Comparison of ENCODE assay signal across 27 cellular contexts in the genomic region with DNA sequence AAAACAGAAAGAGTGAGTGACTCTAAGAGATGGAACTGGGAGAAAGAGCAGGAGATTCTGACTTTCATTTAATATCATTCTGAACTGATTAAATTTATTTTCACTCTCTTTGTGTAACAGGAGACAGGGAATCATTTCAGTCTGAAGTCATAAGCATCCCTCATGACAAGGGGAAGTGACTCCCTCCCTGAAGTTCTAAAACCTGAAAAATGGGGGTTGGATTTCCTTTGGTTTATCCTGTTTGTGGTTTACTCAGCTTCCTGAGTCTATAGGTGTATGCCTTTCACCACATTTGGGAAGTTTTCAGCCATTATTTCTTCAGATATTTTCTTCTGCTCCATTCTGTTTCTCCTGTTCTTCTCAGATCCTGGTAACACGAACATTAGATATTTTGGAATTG. TPM values are rescaled to one million over a fixed set of nuclear protein-coding genes. Genes with fewer than 3 reads are reported as not detected.
DNase-seq lines count a peak whose midpoint lies in the region; ATAC-seq and TF ChIP-seq lines count a peak whose summit lies in the region.
"Had no signal": no experiment of that assay in that cellular context is flagged by ENCODE, and none has a peak within 500 bp of the region (broad histone marks: within the 10 kb centered on the region; RNA-seq: fewer than 3 reads in every experiment).

No MANE protein-coding gene starts in this region.

- DNase-seq in GM23248: no peak
- DNase-seq in RWPE2 (ENCODE audit: low spot score): no peak
- no peak for DNase-seq in naive thymus-derived CD4-positive, alpha-beta T cell
- no peak for DNase-seq in NCI-H1092 treated with DMSO at 0.1 percent for 48 hours (lab: John Stamatoyannopoulos, UW)
- DNase-seq in stimulated activated CD4-positive, alpha-beta T cell treated with anti-CD3 and anti-CD28 coated beads, Interleukin-15, amount 100 ng/mL, for 24 hours: no peak
- DNase-seq: activated CD4-positive, alpha-beta T cell treated with anti-CD3 and anti-CD28 coated beads for 36 hours; activated CD8-positive, alpha-beta T cell treated with anti-CD3 and anti-CD28 coated beads for 36 hours; amygdala; brain microvascular endothelial cell; C1 segment of cervical spinal cord; COR-L47; hypothalamus; Karpas-422; NCI-H1436; NCI-H226; NCI-H526 treated with DMSO at 0.1 percent for 48 hours; NK-92 treated with Interleukin-12 subunit alpha and Interleukin-12 subunit beta, amount 100 ng/mL, for 24 hours; right cardiac atrium; Right ventricle myocardium superior; stimulated activated CD4-positive, alpha-beta T cell treated with anti-CD3 and anti-CD28 coated beads, Interleukin-1b, Interleukin-23, amount 100 ng/mL, for 48 hours; stimulated activated naive CD8-positive, alpha-beta T cell treated with anti-CD3 and anti-CD28 coated beads, Interleukin-15, Interleukin-2, amounts not matched to agents 100 U/mL and 50 U/mL, for 24 hours; uterus had no signal

- H3K27me3 ChIP-seq in BLaER1 (no peaks in the 10 kb centered on the region), GM23248 (replicated peaks; ENCODE audit: insufficient read depth) (no peaks in the 10 kb centered on the region), RWPE2 (ENCODE audit: insufficient read depth, poor library complexity, severe bottlenecking) (no peaks in the 10 kb centered on the region)
- no peaks in the 10 kb centered on the region for H3K27me3 ChIP-seq in naive thymus-derived CD4-positive, alpha-beta T cell (ENCODE audit: control insufficient read depth in 2 of 2, insufficient read depth in 2 of 2, low read length in 2 of 2)
- H3K27me3 ChIP-seq: brain microvascular endothelial cell, uterus had no signal

- CTCF ChIA-PET in naive thymus-derived CD4-positive, alpha-beta T cell (lab: Charles Lee): no interaction called here

- peaks cover 0 to 11% (median 0%) of the 10 kb centered on the region in 11 donors for H3K9me3 Mint-ChIP-seq in naive thymus-derived CD4-positive, alpha-beta T cell
- H3K9me3 Mint-ChIP-seq: activated CD8-positive, alpha-beta T cell treated with anti-CD3 and anti-CD28 coated beads for 36 hours had no signal

- H3K27ac Mint-ChIP-seq in naive thymus-derived CD4-positive, alpha-beta T cell: peak overlapping the region in 5 of 9 donors; percentile 13 to 89 (median 41)
- H3K27ac Mint-ChIP-seq: activated CD4-positive, alpha-beta T cell treated with anti-CD3 and anti-CD28 coated beads for 36 hours; activated CD8-positive, alpha-beta T cell treated with anti-CD3 and anti-CD28 coated beads for 36 hours; T-helper 2 cell treated with Interferon-gamma antibody and Interleukin-4, amounts not matched to agents 5 μg/mL and 100 μg/mL, for 36 hours had no signal

- intact Hi-C loops in naive thymus-derived CD4-positive, alpha-beta T cell (cut with micrococcal nuclease): no loop called here

- H3K4me3 Mint-ChIP-seq in naive thymus-derived CD4-positive, alpha-beta T cell: no peak overlapping the region
- H3K4me3 Mint-ChIP-seq: activated CD4-positive, alpha-beta T cell treated with anti-CD3 and anti-CD28 coated beads for 36 hours; activated CD8-positive, alpha-beta T cell treated with anti-CD3 and anti-CD28 coated beads for 36 hours; activated naive CD4-positive, alpha-beta T cell treated with anti-CD3 and anti-CD28 coated beads, Interleukin-2, amount 10 ng/mL, durations not matched to agents 7 days and 5 days; T-helper 2 cell treated with Interferon-gamma antibody and Interleukin-4, amounts not matched to agents 5 μg/mL and 100 μg/mL, for 36 hours had no signal

- no peaks in the 10 kb centered on the region for H3K9me2 ChIP-seq in GM23248 (ENCODE audit: insufficient read depth)

- H3K36me3 Mint-ChIP-seq in naive thymus-derived CD4-positive, alpha-beta T cell: peaks cover 0 to 16% (median 0%) of the 10 kb centered on the region in 5 donors

- peaks cover 70% of the 10 kb centered on the region for H3K4me1 ChIP-seq in BLaER1
- peaks cover 26% of the 10 kb centered on the region for H3K4me1 ChIP-seq in GM23248 (ENCODE audit: insufficient read depth)
- peaks cover 21% of the 10 kb centered on the region for H3K4me1 ChIP-seq in RWPE2 (ENCODE audit: insufficient read depth, poor library complexity, severe bottlenecking)
- peaks cover 14 to 18% of the 10 kb centered on the region in 2 donors for H3K4me1 ChIP-seq in naive thymus-derived CD4-positive, alpha-beta T cell (ENCODE audit: control insufficient read depth in 2 of 2, insufficient read depth in 2 of 2, low read length in 2 of 2)

- H3K4me2 ChIP-seq in BLaER1: peak overlapping the region; percentile 88
- H3K4me2 ChIP-seq in GM23248 (ENCODE audit: unreplicated experiment): no peak overlapping the region
- H3K4me2 ChIP-seq: smooth muscle cell had no signal

- H4K20me1 ChIP-seq in BLaER1 (peaks cover 11% of the 10 kb centered on the region), GM23248 (ENCODE audit: insufficient read depth) (no peaks in the 10 kb centered on the region)

- in situ Hi-C loops in GM23248 (cut with MboI): no loop called here

- peak overlapping the region; percentile 18; the same call in 1 of the 2 replicates for H2AFZ ChIP-seq in GM23248

- peaks cover 21% of the 10 kb centered on the region for H3K79me2 ChIP-seq in GM23248 (ENCODE audit: insufficient read depth)

- H3K36me3 ChIP-seq in BLaER1 (no peaks in the 10 kb centered on the region), GM23248 (ENCODE audit: low read depth) (no peaks in the 10 kb centered on the region), RWPE2 (ENCODE audit: low read depth) (peaks cover 3% of the 10 kb centered on the region; the same call in 1 of the 2 replicates)
- H3K36me3 ChIP-seq in naive thymus-derived CD4-positive, alpha-beta T cell (ENCODE audit: control insufficient read depth in 2 of 3, insufficient read depth in 3 of 3, low read length in 3 of 3): no peaks in the 10 kb centered on the region
- H3K36me3 ChIP-seq: brain microvascular endothelial cell, uterus had no signal

- peaks cover 24% of the 10 kb centered on the region for H3F3A ChIP-seq in GM23248 (ENCODE audit: insufficient read depth)

- WGBS in GM23248 (ENCODE audit: low coverage in 1 of 2, low lambda C conversion rate in 2 of 2, missing lambda C conversion rate in 2 of 2), 2 experiments: 86 to 100% methylated on average over 1 of the region's 1 CpG

- H3K27ac ChIP-seq in BLaER1 (peak overlapping the region; percentile 98), GM23248 (no peak overlapping the region), RWPE2 (ENCODE audit: poor library complexity, severe bottlenecking) (peak overlapping the region; percentile 3)
- H3K27ac ChIP-seq in naive thymus-derived CD4-positive, alpha-beta T cell (ENCODE audit: low read depth, low read length): no peak overlapping the region
- H3K27ac ChIP-seq: brain microvascular endothelial cell, uterus had no signal

- H3K9ac ChIP-seq in BLaER1 (no peak overlapping the region), GM23248 (no peak overlapping the region)

- ATAC-seq in RWPE2 (ENCODE audit: low read depth): no peak
- no peak for ATAC-seq in naive thymus-derived CD4-positive, alpha-beta T cell
- ATAC-seq in HG02610 (IDR thresholded peaks at IDR 0.05; ENCODE audit: unreplicated experiment): no peak
- ATAC-seq: activated CD4-positive, alpha-beta T cell treated with anti-CD3 and anti-CD28 coated beads for 36 hours; activated CD8-positive, alpha-beta T cell treated with anti-CD3 and anti-CD28 coated beads for 36 hours; right cardiac atrium; stimulated activated naive CD8-positive, alpha-beta T cell treated with anti-CD3 and anti-CD28 coated beads, Interleukin-15, Interleukin-2, amounts not matched to agents 100 U/mL and 50 U/mL, for 24 hours had no signal

- H3K9me3 ChIP-seq in BLaER1 (no peaks in the 10 kb centered on the region; the same call in 1 of the 2 replicates), GM23248 (ENCODE audit: low read depth) (no peaks in the 10 kb centered on the region), RWPE2 (ENCODE audit: severe bottlenecking) (no peaks in the 10 kb centered on the region)
- no peaks in the 10 kb centered on the region for H3K9me3 ChIP-seq in naive thymus-derived CD4-positive, alpha-beta T cell (ENCODE audit: control insufficient read depth in 2 of 3, low read length in 3 of 3)
- H3K9me3 ChIP-seq: uterus had no signal

- no peak for TF ChIP-seq CTCF in RWPE2 (IDR thresholded peaks at IDR 0.05; ENCODE audit: poor library complexity, severe bottlenecking)

- H3K4me3 ChIP-seq in BLaER1 (no peak overlapping the region), GM23248 (no peak overlapping the region), RWPE2 (ENCODE audit: severe bottlenecking) (no peak overlapping the region)
- no peak overlapping the region for H3K4me3 ChIP-seq in naive thymus-derived CD4-positive, alpha-beta T cell (ENCODE audit: low read length)
- H3K4me3 ChIP-seq: smooth muscle cell, uterus had no signal

- H3K4me1 Mint-ChIP-seq in naive thymus-derived CD4-positive, alpha-beta T cell: peaks cover 16 to 49% (median 42%) of the 10 kb centered on the region in 7 donors

- peaks cover 0 to 35% (median 0%) of the 10 kb centered on the region in 5 donors for H3K27me3 Mint-ChIP-seq in naive thymus-derived CD4-positive, alpha-beta T cell
- H3K27me3 Mint-ChIP-seq: activated CD4-positive, alpha-beta T cell treated with anti-CD3 and anti-CD28 coated beads for 36 hours; activated CD8-positive, alpha-beta T cell treated with anti-CD3 and anti-CD28 coated beads for 36 hours had no signal

- POLR2A ChIA-PET in naive thymus-derived CD4-positive, alpha-beta T cell (lab: Charles Lee): interaction anchor here (1.1 kb wide), 2 partner anchors 22 to 109 kb away, joined by 3 read pairs; no protein-coding TSS in a partner anchor

RNA-seq across cellular contexts. Expression of gene FKBP1A, which starts 3.4 kb away (rescaled TPM):
- total RNA-seq in GM23248 (2014; rRNA removed; shearing (Covaris generic)): 150 and 162 TPM in 2 replicates
- 844 and 887 TPM in 2 replicates for polyA plus RNA-seq in GM23248 (2016; fragmentation: Nextera tagmentation; extraction: Ambion mirVana)
- total RNA-seq in naive thymus-derived CD4-positive, alpha-beta T cell: 100 to 1,000 TPM in 2 of 5 experiments, 10 to 100 TPM in 3; 74.5 to 253 (median 93.1) TPM
- 10 to 100 TPM; 46.5 to 46.7 TPM for polyA plus RNA-seq in naive thymus-derived CD4-positive, alpha-beta T cell

Comparison
In these comparisons a context has a peak if more than half of its experiments do, and no peak if none do; other contexts are left out.
1. H3K27ac ChIP-seq: peak in BLaER1 (single experiment) and RWPE2 (single experiment); none in GM23248 (single experiment) and naive thymus-derived CD4-positive, alpha-beta T cell (single experiment).